ENCODE assay signal across 37 cellular contexts in the genomic region with DNA sequence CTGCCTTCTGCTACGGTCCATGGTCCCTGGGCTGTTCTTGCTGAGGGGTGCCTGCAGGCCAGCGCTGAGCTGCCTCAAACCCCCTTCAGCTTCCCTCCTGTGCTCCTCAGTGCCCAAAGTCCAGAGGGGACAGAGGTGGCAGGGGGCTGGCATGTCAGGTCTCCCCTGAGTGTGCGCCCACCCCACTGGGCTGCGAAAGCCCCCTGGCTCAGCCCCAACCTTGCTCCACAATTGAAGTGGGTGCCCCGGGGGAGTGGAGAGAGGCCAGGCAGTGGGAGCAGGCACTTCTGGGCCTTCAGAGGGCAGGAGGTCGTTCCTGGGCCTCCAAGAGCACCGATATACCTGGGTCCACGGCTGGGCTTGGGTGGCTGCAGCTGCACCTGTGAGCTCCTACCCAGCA.
DNase-seq lines count a peak whose midpoint lies in the region; ATAC-seq, FAIRE-seq and TF ChIP-seq lines count a peak whose summit lies in the region.
"Had no signal": no experiment of that assay in that cellular context is flagged by ENCODE, and none has a peak within 500 bp of the region (broad histone marks: within the 10 kb centered on the region; RNA-seq: fewer than 3 reads in every experiment).

No MANE protein-coding gene starts in this region.

- H3K18ac ChIP-seq in neuronal stem cell (ENCODE audit: low read length), result peak overlapping the region; percentile 83

- no peaks in the 10 kb centered on the region for H3K4me1 Mint-ChIP-seq in HFFc6 (ENCODE audit: low read depth)
- H3K4me1 Mint-ChIP-seq: B cell; CD14-positive monocyte; CD4-positive, alpha-beta memory T cell; CD4-positive, CD25-positive, alpha-beta regulatory T cell; CD8-positive, alpha-beta memory T cell had no signal

- no peak for TF ChIP-seq POLR2A in upper lobe of left lung (IDR thresholded peaks at IDR 0.05)

- peak overlapping the region; percentile 89 for H3K14ac ChIP-seq in neuronal stem cell (ENCODE audit: low read length)

- H3K4me2 ChIP-seq in neuronal stem cell (ENCODE audit: insufficient read depth, low read length, poor library complexity, severe bottlenecking), result no peak overlapping the region
- H3K4me2 ChIP-seq in Karpas-422 (ENCODE audit: low read depth, low read length, poor library complexity, severe bottlenecking), result no peak overlapping the region
- H3K4me2 ChIP-seq: A549; BLaER1; BLaER1 treated with 17β-estradiol and CSF1 and Interleukin-3, amounts not matched to agents 10 nM and 100 nM had no signal

- H3K36me3 ChIP-seq in kidney (ENCODE audit: control insufficient read depth in 1 of 2, insufficient read depth in 2 of 2, low read length in 2 of 2) (no peaks in the 10 kb centered on the region), neuronal stem cell (replicated peaks in 1 of 2; ENCODE audit: control insufficient read depth in 2 of 2, insufficient read depth in 2 of 2, low read length in 2 of 2) (no peaks in the 10 kb centered on the region), upper lobe of left lung (no peaks in the 10 kb centered on the region), upper lobe of right lung (no peaks in the 10 kb centered on the region), Karpas-422 (ENCODE audit: insufficient read depth, low read length) (no peaks in the 10 kb centered on the region)
- H3K36me3 ChIP-seq: BE2C; BLaER1; BLaER1 treated with 17β-estradiol and CSF1 and Interleukin-3, amounts not matched to agents 10 nM and 100 nM had no signal

- H3K9me3 ChIP-seq in kidney (ENCODE audit: control insufficient read depth in 1 of 2, low read length in 2 of 2) (no peaks in the 10 kb centered on the region), neuronal stem cell (replicated peaks in 1 of 2; ENCODE audit: control insufficient read depth in 2 of 2, insufficient read depth in 1 of 2, low read depth in 1 of 2, low read length in 2 of 2) (peaks cover 0 to 3% of the 10 kb centered on the region in 2 donors), upper lobe of left lung (peaks cover 0 to 7% (median under 1%) of the 10 kb centered on the region in 4 donors), upper lobe of right lung (no peaks in the 10 kb centered on the region), Karpas-422 (ENCODE audit: low read length) (peaks cover 3% of the 10 kb centered on the region; the same call in 1 of the 2 replicates)
- H3K9me3 ChIP-seq: BE2C had no signal

- no CpG with 5 or more reads among the region's 8 CpGs for WGBS in neuronal stem cell (ENCODE audit: extremely low coverage in 2 of 2, insufficient read length in 2 of 2, insufficient replicate concordance in 1 of 2), 2 donors
- WGBS in upper lobe of left lung, 2 donors, result 94 to 100% methylated on average over 2 to 8 of the region's 8 CpGs

- no peaks in the 10 kb centered on the region for H3K27me3 ChIP-seq in neuronal stem cell (ENCODE audit: control insufficient read depth in 3 of 3, insufficient read depth in 3 of 3, low read depth in 1 of 3, low read length in 3 of 3)
- no peaks in the 10 kb centered on the region for H3K27me3 ChIP-seq in upper lobe of left lung
- H3K27me3 ChIP-seq in upper lobe of right lung, result no peaks in the 10 kb centered on the region
- no peaks in the 10 kb centered on the region for H3K27me3 ChIP-seq in Karpas-422 (ENCODE audit: low read length)
- H3K27me3 ChIP-seq: BE2C; BLaER1; BLaER1 treated with 17β-estradiol and CSF1 and Interleukin-3, amounts not matched to agents 10 nM and 100 nM had no signal

- H2BK12ac ChIP-seq in neuronal stem cell (ENCODE audit: low read length), result no peak overlapping the region

- no peak overlapping the region for H2AK5ac ChIP-seq in neuronal stem cell (ENCODE audit: low read depth, low read length)

- DNase-seq in kidney (peak; percentile 64), neuronal stem cell (ENCODE audit: low spot score) (no peak), upper lobe of left lung (peak in 1 of 2 donors; percentile 49), upper lobe of right lung (no peak), HFFc6 (no peak), Karpas-422 (no peak), GM19240 (ENCODE audit: insufficient read length, low spot score) (no peak), NCI-H2196 (lab: John Stamatoyannopoulos, UW; ENCODE audit: unreplicated experiment) (no peak)
- DNase-seq: 8988T; ACHN; AML-193; BE2C; C1 segment of cervical spinal cord; Caco-2; Calu3; CD4-positive, alpha-beta memory T cell; CD4-positive, alpha-beta T cell; CD4-positive, CD25-positive, alpha-beta regulatory T cell; CD8-positive, alpha-beta memory T cell; CD8-positive, alpha-beta T cell; COR-L47; DMS 273 treated with DMSO at 0.1 percent for 48 hours; DMS153; DMS53; DMS79; DMS79 treated with DMSO at 0.1 percent for 48 hours; DND-41; EL had no signal

- H3K9ac ChIP-seq in kidney (ENCODE audit: low read length in 2 of 2) (no peak overlapping the region), neuronal stem cell (ENCODE audit: low read depth, low read length, poor library complexity) (no peak overlapping the region), Karpas-422 (ENCODE audit: low read length) (no peak overlapping the region)
- H3K9ac ChIP-seq: BLaER1; BLaER1 treated with 17β-estradiol and CSF1 and Interleukin-3, amounts not matched to agents 10 nM and 100 nM had no signal

- no peaks in the 10 kb centered on the region for H3K9me2 ChIP-seq in Karpas-422 (replicated peaks; ENCODE audit: insufficient read depth, low read length)

- H4K20me1 ChIP-seq in Karpas-422 (ENCODE audit: insufficient read depth, low read depth, low read length), result no peaks in the 10 kb centered on the region
- H4K20me1 ChIP-seq: BLaER1; BLaER1 treated with 17β-estradiol and CSF1 and Interleukin-3, amounts not matched to agents 10 nM and 100 nM had no signal

- H2BK5ac ChIP-seq in neuronal stem cell (ENCODE audit: low read length), result no peak overlapping the region

- no peak overlapping the region for H3K4me3 Mint-ChIP-seq in HFFc6
- H3K4me3 Mint-ChIP-seq: B cell; CD14-positive monocyte; CD4-positive, alpha-beta memory T cell; CD4-positive, alpha-beta T cell; CD4-positive, CD25-positive, alpha-beta regulatory T cell; CD8-positive, alpha-beta memory T cell; CD8-positive, alpha-beta T cell had no signal

- H3K4me1 ChIP-seq in kidney (ENCODE audit: control insufficient read depth in 1 of 2, insufficient read depth in 1 of 2, low read depth in 1 of 2, low read length in 2 of 2) (no peaks in the 10 kb centered on the region), neuronal stem cell (ENCODE audit: control insufficient read depth in 2 of 2, insufficient read depth in 1 of 2, low read depth in 1 of 2, low read length in 2 of 2) (no peaks in the 10 kb centered on the region), upper lobe of left lung (no peaks in the 10 kb centered on the region), upper lobe of right lung (no peaks in the 10 kb centered on the region), Karpas-422 (ENCODE audit: low read length) (no peaks in the 10 kb centered on the region)
- H3K4me1 ChIP-seq: A549; BE2C; BLaER1; BLaER1 treated with 17β-estradiol and CSF1 and Interleukin-3, amounts not matched to agents 10 nM and 100 nM; Caco-2 had no signal

- intact Hi-C loops in kidney (cut with DNase I), result no loop called here
- intact Hi-C loops in upper lobe of right lung (cut with DNase I), result no loop called here

- no peak overlapping the region for H2BK15ac ChIP-seq in neuronal stem cell (ENCODE audit: low read length)

- H3K27ac Mint-ChIP-seq in HFFc6, result no peak overlapping the region
- H3K27ac Mint-ChIP-seq: B cell; CD14-positive monocyte; CD4-positive, alpha-beta memory T cell; CD4-positive, alpha-beta T cell; CD4-positive, CD25-positive, alpha-beta regulatory T cell; CD8-positive, alpha-beta memory T cell; CD8-positive, alpha-beta T cell had no signal

- no peak overlapping the region for H3K27ac ChIP-seq in kidney (ENCODE audit: low read depth in 2 of 2, low read length in 2 of 2)
- H3K27ac ChIP-seq in neuronal stem cell (replicated peaks; ENCODE audit: low read length), result no peak overlapping the region
- no peak overlapping the region for H3K27ac ChIP-seq in upper lobe of left lung
- H3K27ac ChIP-seq in upper lobe of right lung, result no peak overlapping the region
- H3K27ac ChIP-seq in Karpas-422 (ENCODE audit: low read length), result no peak overlapping the region
- H3K27ac ChIP-seq: 22Rv1; A549; BLaER1; BLaER1 treated with 17β-estradiol and CSF1 and Interleukin-3, amounts not matched to agents 10 nM and 100 nM; C4-2B had no signal

- peaks cover 14% of the 10 kb centered on the region for H3K9me3 Mint-ChIP-seq in HFFc6

- no peak overlapping the region for H4K91ac ChIP-seq in neuronal stem cell (ENCODE audit: low read depth, low read length, poor library complexity)

- peak overlapping the region; percentile 80 for H3K23ac ChIP-seq in neuronal stem cell (ENCODE audit: low read depth, low read length, poor library complexity)

- no peaks in the 10 kb centered on the region for H3K79me2 ChIP-seq in Karpas-422 (ENCODE audit: low read length)

- H2BK120ac ChIP-seq in neuronal stem cell (ENCODE audit: low read depth, low read length), result no peak overlapping the region

- no peak for TF ChIP-seq CTCF in kidney (IDR thresholded peaks at IDR 0.05; ENCODE audit: borderline replicate concordance, extremely low read depth, insufficient read depth)
- TF ChIP-seq CTCF in upper lobe of left lung (IDR thresholded peaks at IDR 0.05), result no peak
- no peak for TF ChIP-seq CTCF in upper lobe of right lung (IDR thresholded peaks at IDR 0.05)
- TF ChIP-seq CTCF in HFFc6 (IDR thresholded peaks at IDR 0.05), result no peak

- ATAC-seq in upper lobe of left lung (ENCODE audit: low FRiP score in 2 of 2) (peak; percentile 10 to 54), upper lobe of right lung (peak; percentile 14)
- ATAC-seq: A549; CD8-positive, alpha-beta T cell had no signal

- peaks cover 3% of the 10 kb centered on the region; the same call in 1 of the 2 replicates for H3K36me3 Mint-ChIP-seq in HFFc6 (ENCODE audit: low read depth)
- H3K36me3 Mint-ChIP-seq: CD14-positive monocyte; CD4-positive, alpha-beta memory T cell; CD4-positive, CD25-positive, alpha-beta regulatory T cell; CD8-positive, alpha-beta memory T cell; CD8-positive, alpha-beta T cell had no signal

- H3K4ac ChIP-seq in neuronal stem cell (ENCODE audit: low read length), result no peak overlapping the region

- no peak overlapping the region for H4K8ac ChIP-seq in neuronal stem cell (ENCODE audit: low read depth, low read length)

- H2AFZ ChIP-seq in neuronal stem cell (ENCODE audit: low read length) (no peak overlapping the region), Karpas-422 (ENCODE audit: low read length) (no peak overlapping the region)

- no peak for FAIRE-seq in kidney (lab: Jason Lieb, UNC)
- FAIRE-seq: A204.1, A549, D721Med had no signal

- no peak overlapping the region for H3K4me3 ChIP-seq in kidney (ENCODE audit: low read length in 2 of 2)
- no peak overlapping the region for H3K4me3 ChIP-seq in neuronal stem cell (ENCODE audit: low read length in 2 of 2)
- H3K4me3 ChIP-seq in upper lobe of left lung, result no peak overlapping the region
- no peak overlapping the region for H3K4me3 ChIP-seq in upper lobe of right lung
- H3K4me3 ChIP-seq in Karpas-422 (ENCODE audit: low read length), result no peak overlapping the region
- H3K4me3 ChIP-seq: A549; BLaER1; BLaER1 treated with 17β-estradiol and CSF1 and Interleukin-3, amounts not matched to agents 10 nM and 100 nM had no signal

- TF ChIP-seq EP300 in upper lobe of left lung (IDR thresholded peaks at IDR 0.05), result no peak

- H3K27me3 Mint-ChIP-seq in HFFc6 (ENCODE audit: insufficient read depth), result peaks cover 2% of the 10 kb centered on the region; the same call in 1 of the 2 replicates
- H3K27me3 Mint-ChIP-seq: B cell; CD4-positive, alpha-beta memory T cell; CD4-positive, alpha-beta T cell; CD4-positive, CD25-positive, alpha-beta regulatory T cell; CD8-positive, alpha-beta memory T cell had no signal

- no peaks in the 10 kb centered on the region for H3K79me1 ChIP-seq in neuronal stem cell (ENCODE audit: low read depth, low read length)
